In genomic region chr21:31348188-31348587, GRCh38 we compare ENCODE assay signal across 1 cellular context.
TF ChIP-seq lines count a peak whose summit lies in the region.

No MANE protein-coding gene starts in this region.

TF ChIP-seq in WTC11, 78 proteins besides CTCF, POLR2A, EP300 and RAD21 (continued from another document):
- TF ChIP-seq, protein P1, sequence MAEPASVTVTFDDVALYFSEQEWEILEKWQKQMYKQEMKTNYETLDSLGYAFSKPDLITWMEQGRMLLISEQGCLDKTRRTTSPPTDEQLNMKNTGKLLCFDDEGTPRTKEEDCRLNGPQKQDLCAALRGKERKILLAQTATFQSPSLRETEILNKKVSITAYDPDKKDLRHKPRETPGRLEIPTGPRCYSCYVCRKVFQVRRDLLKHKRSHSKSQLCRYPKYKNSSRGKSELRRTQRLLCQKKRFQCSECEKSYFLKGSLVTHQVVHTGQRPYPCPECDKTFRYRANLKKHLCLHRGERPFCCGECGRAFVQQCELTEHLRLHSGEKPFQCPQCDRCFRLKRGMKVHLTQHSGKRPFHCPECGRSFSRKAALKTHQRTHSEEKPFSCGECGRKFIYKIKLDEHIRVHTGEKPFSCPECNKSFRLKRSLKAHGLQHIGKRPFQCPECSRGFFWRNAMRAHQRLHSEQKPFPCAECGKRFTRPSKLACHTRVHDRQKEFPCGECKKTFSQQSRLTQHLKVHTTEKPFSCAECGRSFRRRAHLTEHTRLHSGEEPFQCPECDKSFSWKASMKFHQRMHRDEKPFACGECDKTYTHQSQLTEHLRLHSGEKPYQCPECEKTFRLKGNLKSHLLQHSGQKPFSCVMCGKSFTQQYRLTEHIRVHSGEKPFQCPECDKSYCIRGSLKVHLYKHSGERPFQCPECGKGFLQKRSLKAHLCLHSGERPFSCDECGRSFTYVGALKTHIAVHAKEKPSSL (CRISPR knock-in tag; conservative IDR thresholded peaks at IDR 0.05) = no peak
- TF ChIP-seq ZNF281 (CRISPR knock-in tag; IDR thresholded peaks at IDR 0.05) (no peak), TEAD1 (CRISPR knock-in tag; IDR thresholded peaks at IDR 0.05) (no peak), ZBTB21 (CRISPR knock-in tag; IDR thresholded peaks at IDR 0.05; ENCODE audit: borderline replicate concordance) (no peak)
